19 cellular contexts compared by ENCODE assay signal in genomic region chr16:81473066-81473488, GRCh38. TPM values are rescaled to one million over a fixed set of nuclear protein-coding genes. Genes with fewer than 3 reads are reported as not detected.
DNase-seq lines count a peak whose midpoint lies in the region; ATAC-seq, FAIRE-seq and TF ChIP-seq lines count a peak whose summit lies in the region.
"Had no signal": no experiment of that assay in that cellular context is flagged by ENCODE, and none has a peak within 500 bp of the region (broad histone marks: within the 10 kb centered on the region; RNA-seq: fewer than 3 reads in every experiment).

No MANE protein-coding gene starts in this region.

- no peaks in the 10 kb centered on the region for H3K27me3 ChIP-seq in Peyer's patch
- H3K27me3 ChIP-seq in endothelial cell of umbilical vein (ENCODE audit: control insufficient read depth in 2 of 2, insufficient read depth in 2 of 2, low read length in 2 of 2) = no peaks in the 10 kb centered on the region
- no peaks in the 10 kb centered on the region for H3K27me3 ChIP-seq in neural progenitor cell
- no peaks in the 10 kb centered on the region for H3K27me3 ChIP-seq in BE2C

- dilution Hi-C loops in endothelial cell of umbilical vein (cut with MboI; ENCODE audit: extremely low pct_ligation_motif_present, low sequenced_read_pairs) = loop anchor here (25.0 kb wide), 1 partner anchor 111 kb away; no protein-coding TSS in a partner anchor

- peaks cover 18% of the 10 kb centered on the region for H3F3A ChIP-seq in neural progenitor cell (ENCODE audit: low read depth)

- ATAC-seq in GM21529 (IDR thresholded peaks at IDR 0.05; ENCODE audit: unreplicated experiment) = no peak
- no peak for ATAC-seq in GM18867 (IDR thresholded peaks at IDR 0.05; ENCODE audit: unreplicated experiment)
- ATAC-seq: stimulated activated naive CD8-positive, alpha-beta T cell treated with anti-CD3 and anti-CD28 coated beads, Interleukin-15, amount 100 ng/mL, for 72 hours had no signal

- H3K4me3 Mint-ChIP-seq in CD14-positive monocyte (no peak overlapping the region), neural progenitor cell (peak overlapping the region; percentile 12)
- H3K4me3 Mint-ChIP-seq: activated naive CD8-positive, alpha-beta T cell treated with anti-CD3 and anti-CD28 coated beads for 36 hours; neural crest cell; stimulated activated naive CD8-positive, alpha-beta T cell treated with anti-CD3 and anti-CD28 coated beads, Interleukin-15, amount 100 ng/mL, for 72 hours; T-helper 1 cell treated with Interleukin-12 subunit alpha and Interleukin-12 subunit beta and Interleukin-4 antibody, amounts not matched to agents 30 μg/mL and 1 μg/mL, for 36 hours had no signal

- no peaks in the 10 kb centered on the region for H3K9me1 ChIP-seq in endothelial cell of umbilical vein (replicated peaks; ENCODE audit: control insufficient read depth, extremely low read depth, insufficient read depth, low read length)

- H3K4me3 ChIP-seq in Peyer's patch = no peak overlapping the region
- H3K4me3 ChIP-seq in endothelial cell of umbilical vein (replicated peaks in 1 of 3; ENCODE audit: insufficient read depth in 1 of 3, low read depth in 1 of 3, low read length in 3 of 3) = no peak overlapping the region
- H3K4me3 ChIP-seq in neural progenitor cell = no peak overlapping the region
- H3K4me3 ChIP-seq in BE2C (ENCODE audit: low read depth, low read length) = no peak overlapping the region

- H3K36me3 Mint-ChIP-seq in CD14-positive monocyte = peaks cover 56 to 67% of the 10 kb centered on the region in 2 donors
- H3K36me3 Mint-ChIP-seq in neural progenitor cell = peaks cover 14% of the 10 kb centered on the region

- H3K4me2 ChIP-seq in endothelial cell of umbilical vein (ENCODE audit: insufficient read depth, low read length) (peak overlapping the region; percentile 37), neural progenitor cell (no peak overlapping the region)

- H3K36me3 ChIP-seq in Peyer's patch = no peaks in the 10 kb centered on the region
- H3K36me3 ChIP-seq in endothelial cell of umbilical vein (ENCODE audit: control insufficient read depth in 2 of 2, extremely low read depth in 1 of 2, insufficient read depth in 2 of 2, low read length in 2 of 2) = no peaks in the 10 kb centered on the region
- no peaks in the 10 kb centered on the region for H3K36me3 ChIP-seq in neural progenitor cell
- no peaks in the 10 kb centered on the region; the same call in 1 of the 2 replicates for H3K36me3 ChIP-seq in BE2C

- FAIRE-seq in endothelial cell of umbilical vein (lab: Jason Lieb, UNC) = no peak
- FAIRE-seq: colon, small intestine had no signal

- DNase-seq in CD14-positive monocyte (ENCODE audit: low spot score) = no peak
- DNase-seq in Peyer's patch = no peak
- peak; percentile 70 for DNase-seq in endothelial cell of umbilical vein (ENCODE audit: low read depth, low spot score)
- DNase-seq in neural progenitor cell (ENCODE audit: low spot score) = no peak
- DNase-seq in NCI-H69 (lab: John Stamatoyannopoulos, UW) = no peak
- no peak for DNase-seq in BE2C
- DNase-seq: activated CD4-positive, alpha-beta T cell treated with anti-CD3 and anti-CD28 coated beads for 1 hour; activated CD8-positive, alpha-beta memory T cell treated with anti-CD3 and anti-CD28 coated beads, Interleukin-2, amount 50 U/mL, for 48 hours; activated naive CD8-positive, alpha-beta T cell treated with anti-CD3 and anti-CD28 coated beads for 36 hours; DMS53; hypothalamus; MV-4-11; small intestine; stimulated activated naive CD8-positive, alpha-beta T cell treated with anti-CD3 and anti-CD28 coated beads, Interleukin-15, amount 100 ng/mL, for 72 hours had no signal

- H3K9me3 Mint-ChIP-seq in CD14-positive monocyte = peaks cover 0 to 1% (median 0%) of the 10 kb centered on the region in 7 donors
- no peaks in the 10 kb centered on the region for H3K9me3 Mint-ChIP-seq in neural progenitor cell
- H3K9me3 Mint-ChIP-seq: activated naive CD8-positive, alpha-beta T cell treated with anti-CD3 and anti-CD28 coated beads for 36 hours; stimulated activated naive CD8-positive, alpha-beta T cell treated with anti-CD3 and anti-CD28 coated beads, Interleukin-15, amount 100 ng/mL, for 72 hours; T-helper 1 cell treated with Interleukin-12 subunit alpha and Interleukin-12 subunit beta and Interleukin-4 antibody, amounts not matched to agents 30 μg/mL and 1 μg/mL, for 36 hours had no signal

- H3K9ac ChIP-seq in endothelial cell of umbilical vein (replicated peaks; ENCODE audit: extremely low read depth, insufficient read depth, low read length) (peak overlapping the region; percentile 8), neural progenitor cell (no peak overlapping the region)

- CTCF ChIA-PET in endothelial cell of umbilical vein (lab: Charles Lee) = interaction anchor here (0.6 to 2.2 kb wide), 15 partner anchors 8 to 108 kb away, joined by 3 to 17 read pairs (median 5); no protein-coding TSS in a partner anchor

- H3K27ac ChIP-seq in Peyer's patch (peak overlapping the region in 3 of 4 donors; percentile 15 to 61 (median 47)), endothelial cell of umbilical vein (ENCODE audit: insufficient read depth, low read depth, low read length) (peak overlapping the region; percentile 61), neural progenitor cell (no peak overlapping the region)

- peaks cover 95% of the 10 kb centered on the region for H3K4me1 Mint-ChIP-seq in CD14-positive monocyte
- peaks cover 53% of the 10 kb centered on the region for H3K4me1 Mint-ChIP-seq in neural progenitor cell

- intact Hi-C loops in CD14-positive monocyte (cut with micrococcal nuclease) (loop anchor here in 1 of 2 donors (10.0 kb wide), 2 partner anchors 48 to 162 kb away; no protein-coding TSS in a partner anchor), endothelial cell of umbilical vein (cut with micrococcal nuclease) (loop anchor here (1.0 to 2.0 kb wide), 4 partner anchors 19 to 44 kb away; no protein-coding TSS in a partner anchor)

- POLR2A ChIA-PET in endothelial cell of umbilical vein (lab: Charles Lee) = interaction anchor here (1.0 kb wide), 1 partner anchor 30 kb away, joined by 4 read pairs; no protein-coding TSS in a partner anchor

- H3K79me2 ChIP-seq in endothelial cell of umbilical vein (ENCODE audit: control insufficient read depth, insufficient read depth, low read length) = peaks cover 71% of the 10 kb centered on the region
- peaks cover 81% of the 10 kb centered on the region for H3K79me2 ChIP-seq in neural progenitor cell (ENCODE audit: low read depth)

- H2AFZ ChIP-seq in endothelial cell of umbilical vein (ENCODE audit: low read depth, low read length) (no peak overlapping the region), neural progenitor cell (replicated peaks) (no peak overlapping the region)

- TF ChIP-seq POLR2A in Peyer's patch (IDR thresholded peaks at IDR 0.05) (no peak), endothelial cell of umbilical vein (IDR thresholded peaks at IDR 0.05; ENCODE audit: low read depth, low read length) (no peak)

- no peak for TF ChIP-seq CTCF in CD14-positive monocyte (IDR thresholded peaks at IDR 0.05)
- no peak for TF ChIP-seq CTCF in Peyer's patch (IDR thresholded peaks at IDR 0.05)
- TF ChIP-seq CTCF in endothelial cell of umbilical vein (IDR thresholded peaks at IDR 0.05; ENCODE audit: extremely low read depth in 1 of 2, insufficient read depth in 1 of 2, low read depth in 1 of 2, low read length in 2 of 2) = peak in 1 of 2 donors; percentile 28
- no peak for TF ChIP-seq CTCF in neural progenitor cell (IDR thresholded peaks at IDR 0.05)
- TF ChIP-seq CTCF in BE2C (IDR thresholded peaks at IDR 0.05; ENCODE audit: low read depth, low read length) = no peak

- H4K20me1 ChIP-seq in endothelial cell of umbilical vein (replicated peaks; ENCODE audit: control insufficient read depth, extremely low read depth, insufficient read depth, low read length) (no peaks in the 10 kb centered on the region), neural progenitor cell (ENCODE audit: low read depth) (peaks cover 74% of the 10 kb centered on the region)

- H3K4me1 ChIP-seq in Peyer's patch (peaks cover 6 to 53% (median 43%) of the 10 kb centered on the region in 4 donors), endothelial cell of umbilical vein (ENCODE audit: control insufficient read depth, extremely low read depth, insufficient read depth, low read length) (peaks cover 37% of the 10 kb centered on the region), neural progenitor cell (peaks cover 9% of the 10 kb centered on the region), BE2C (no peaks in the 10 kb centered on the region)

- peak overlapping the region in 4 of 7 donors; percentile 49 to 91 (median 73) for H3K27ac Mint-ChIP-seq in CD14-positive monocyte
- H3K27ac Mint-ChIP-seq in neural progenitor cell = peak overlapping the region; percentile 76
- H3K27ac Mint-ChIP-seq: activated naive CD8-positive, alpha-beta T cell treated with anti-CD3 and anti-CD28 coated beads for 36 hours; T-helper 1 cell treated with Interleukin-12 subunit alpha and Interleukin-12 subunit beta and Interleukin-4 antibody, amounts not matched to agents 30 μg/mL and 1 μg/mL, for 36 hours had no signal

- BruUV-seq in endothelial cell of umbilical vein (replicated peaks; lab: Mats Ljungman, UMichigan) = no TSS peak

- H3K27me3 Mint-ChIP-seq in CD14-positive monocyte (ENCODE audit: low read depth in 3 of 3) (peaks cover 0 to 4% (median 3%) of the 10 kb centered on the region in 3 donors), neural progenitor cell (ENCODE audit: insufficient read depth, low read depth) (peaks cover 6% of the 10 kb centered on the region)
- H3K27me3 Mint-ChIP-seq: activated naive CD8-positive, alpha-beta T cell treated with anti-CD3 and anti-CD28 coated beads for 36 hours; stimulated activated naive CD8-positive, alpha-beta T cell treated with anti-CD3 and anti-CD28 coated beads, Interleukin-15, amount 100 ng/mL, for 72 hours had no signal

- no peaks in the 10 kb centered on the region for H3K9me3 ChIP-seq in Peyer's patch
- no peaks in the 10 kb centered on the region for H3K9me3 ChIP-seq in endothelial cell of umbilical vein (replicated peaks; ENCODE audit: control insufficient read depth, insufficient read depth, low read length)
- no peaks in the 10 kb centered on the region for H3K9me3 ChIP-seq in neural progenitor cell (ENCODE audit: low read depth)
- no peaks in the 10 kb centered on the region for H3K9me3 ChIP-seq in BE2C

RNA-seq across cellular contexts. Expression of gene CMIP, which starts 28.5 kb away (rescaled TPM):
- under 1 TPM; 0.85 to 0.93 TPM for polyA plus RNA-seq in CD14-positive monocyte
- total RNA-seq in Peyer's patch = 100 to 1,000 TPM in 1 of 4 donors, 10 to 100 TPM in 3; 44.6 to 152 (median 76.5) TPM
- total RNA-seq in endothelial cell of umbilical vein = 82.4 and 101 TPM in 2 replicates
- 23.6 and 29.0 TPM in 2 replicates for polyA plus RNA-seq in endothelial cell of umbilical vein
- polyA plus RNA-seq in endothelial cell of umbilical vein (2011; cell fraction: cytosol; rRNA removed) = 31.1 and 32.0 TPM in 2 replicates
- 55.1 and 76.2 TPM in 2 replicates for polyA plus RNA-seq in endothelial cell of umbilical vein (2011; cell fraction: nucleus; rRNA removed)
- polyA plus RNA-seq in endothelial cell of umbilical vein (2012) = 43.0 and 55.4 TPM in 2 replicates
- polyA minus RNA-seq in endothelial cell of umbilical vein = 81.6 and 92.9 TPM in 2 replicates
- polyA minus RNA-seq in endothelial cell of umbilical vein (2011; cell fraction: cytosol; rRNA and poly(A)+ RNA removed) = 15.4 TPM
- polyA minus RNA-seq in endothelial cell of umbilical vein (2011; cell fraction: nucleus; rRNA and poly(A)+ RNA removed) = 99.8 and 106 TPM in 2 replicates
- total RNA-seq in neural progenitor cell (ENCODE audit: low replicate concordance) = 6.6 and 12.5 TPM in 2 replicates
- polyA plus RNA-seq in BE2C (2012; ENCODE audit: insufficient read depth, insufficient read length, low read depth) = 15.5 TPM
